ENCODE assay signal across 9 cellular contexts in the genomic region with DNA sequence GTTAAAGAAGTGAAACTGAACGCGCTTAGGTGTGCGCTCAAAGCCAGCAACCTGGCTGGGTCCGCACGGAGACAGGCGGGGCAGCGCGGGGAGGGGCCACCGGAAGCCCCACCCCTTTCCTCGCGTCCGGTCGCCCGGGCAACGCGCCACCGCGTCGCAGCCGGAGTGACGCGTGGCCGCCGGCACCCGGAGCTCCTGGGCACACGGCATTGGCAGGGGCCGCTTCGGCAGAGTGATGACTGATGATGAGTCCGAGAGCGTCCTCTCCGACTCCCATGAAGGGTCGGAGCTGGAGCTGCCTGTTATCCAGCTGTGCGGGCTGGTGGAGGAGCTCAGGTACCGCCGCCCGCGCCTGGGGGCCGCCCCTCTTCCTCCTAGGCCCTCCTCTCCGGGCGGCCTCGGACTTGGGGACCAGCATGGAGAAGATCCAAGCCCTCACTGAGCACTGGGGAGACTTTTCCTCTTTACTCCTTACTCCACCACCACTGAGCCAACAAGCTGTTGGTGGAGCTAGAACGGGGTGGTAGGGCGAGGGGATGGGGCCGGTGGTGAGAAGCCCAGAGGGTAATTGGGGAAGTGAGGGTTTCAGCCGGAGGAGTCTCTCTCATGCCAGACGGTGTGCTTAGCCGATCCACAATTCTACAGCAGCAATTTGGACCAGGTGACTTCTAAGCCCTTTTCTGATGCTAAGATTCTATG. TPM values are rescaled to one million over a fixed set of nuclear protein-coding genes. Genes with fewer than 3 reads are reported as not detected.
A peak's percentile ranks its signal among the peaks of the same experiment; 100 is the strongest.
DNase-seq lines count a peak whose midpoint lies in the region; ATAC-seq and TF ChIP-seq lines count a peak whose summit lies in the region.
"Had no signal": no experiment of that assay in that cellular context is flagged by ENCODE, and none has a peak within 500 bp of the region (broad histone marks: within the 10 kb centered on the region; RNA-seq: fewer than 3 reads in every experiment).

No MANE protein-coding gene starts in this region.

- peak overlapping the region; percentile 87 for H3K9ac ChIP-seq in endodermal cell (ENCODE audit: extremely low read depth, low read length, poor library complexity, severe bottlenecking)

- peak overlapping the region; percentile 90 for H3K4me3 ChIP-seq in endodermal cell (ENCODE audit: low read length)

- H3K4me3 Mint-ChIP-seq in endodermal cell: peak overlapping the region; percentile 86

- H3K9me3 Mint-ChIP-seq in endodermal cell: no peaks in the 10 kb centered on the region

- peaks cover 11% of the 10 kb centered on the region for H3K27me3 Mint-ChIP-seq in endodermal cell (ENCODE audit: insufficient read depth)

- peaks cover 7% of the 10 kb centered on the region for H3K36me3 Mint-ChIP-seq in endodermal cell (ENCODE audit: low read depth)

- no peaks in the 10 kb centered on the region for H3K9me3 ChIP-seq in endodermal cell (ENCODE audit: control insufficient read depth, low read length)

- no peak for TF ChIP-seq CTCF in endodermal cell (conservative IDR thresholded peaks at IDR 0.05)

- peak overlapping the region; percentile 99 for H3K27ac Mint-ChIP-seq in endodermal cell

- 2 to 3% methylated on average over 22 to 47 of the region's 47 CpGs for WGBS in endodermal cell (ENCODE audit: insufficient coverage in 1 of 2, insufficient read length in 1 of 2), 2 experiments

- H3K4me1 Mint-ChIP-seq in endodermal cell: no peaks in the 10 kb centered on the region

- H3K27ac ChIP-seq in endodermal cell (ENCODE audit: low read depth, low read length): peak overlapping the region; percentile 19

- no peaks in the 10 kb centered on the region for H3K4me1 ChIP-seq in endodermal cell (ENCODE audit: control insufficient read depth, insufficient read depth, low read length)

- ATAC-seq in HG03439 (IDR thresholded peaks at IDR 0.05; ENCODE audit: unreplicated experiment): peak; percentile 84

- DNase-seq in CD1c-positive myeloid dendritic cell (ENCODE audit: extremely low spot score): peak; percentile 77
- DNase-seq in GM19240 (ENCODE audit: insufficient read length, low spot score): peak; percentile 79
- peak; percentile 2 for DNase-seq in NCI-H82 treated with DMSO at 0.1 percent for 48 hours (lab: John Stamatoyannopoulos, UW; ENCODE audit: unreplicated experiment)
- peak; percentile 58 to 65 for DNase-seq in activated CD8-positive, alpha-beta memory T cell treated with anti-CD3 and anti-CD28 coated beads for 4 hours (ENCODE audit: low read depth in 2 of 2)
- DNase-seq in endodermal cell: peak; percentile 95
- DNase-seq in midbrain (lab: John Stamatoyannopoulos, UW): peak; percentile 86
- DNase-seq in stimulated activated CD8-positive, alpha-beta memory T cell treated with anti-CD3 and anti-CD28 coated beads, Interleukin-15, amount 100 ng/mL, for 4 hours (ENCODE audit: low read depth in 2 of 2): peak; percentile 56 to 70

- no peaks in the 10 kb centered on the region for H3K27me3 ChIP-seq in endodermal cell (ENCODE audit: control insufficient read depth, insufficient read depth, low read length, poor library complexity, severe bottlenecking)

- H3K36me3 ChIP-seq in endodermal cell (ENCODE audit: control insufficient read depth, insufficient read depth, low read length): no peaks in the 10 kb centered on the region

RNA-seq across cellular contexts. Expression of a gene that starts 44.9 kb away (rescaled TPM):
- not detected for total RNA-seq in endodermal cell
- polyA plus RNA-seq in endodermal cell (2013, experiment 1 of 2): not detected
- not detected for polyA plus RNA-seq in endodermal cell (2013, experiment 2 of 2)
- total RNA-seq: glomerular endothelial cell had no signal

RNA-seq across cellular contexts. Expression of a gene that starts 52.0 kb away (rescaled TPM):
- 100 to 1,000 TPM; 114 to 121 TPM for total RNA-seq in endodermal cell
- 64.3 TPM for polyA plus RNA-seq in endodermal cell (2013, experiment 1 of 2)
- 62.1 TPM for polyA plus RNA-seq in endodermal cell (2013, experiment 2 of 2)

Comparison
In these comparisons a context has a peak if more than half of its experiments do, and no peak if none do; other contexts are left out.
1. Peak in every context shown above with its lines: DNase-seq, ATAC-seq, H3K4me3 ChIP-seq and H3K27ac ChIP-seq.
2. DNase-seq: peak in every context shown above with its lines; median percentile 95 in endodermal cell; 86 in midbrain; 79 in GM19240; 77 in CD1c-positive myeloid dendritic cell; 63 in stimulated activated CD8-positive, alpha-beta memory T cell treated with anti-CD3 and anti-CD28 coated beads, Interleukin-15, amount 100 ng/mL, for 4 hours; 62 in activated CD8-positive, alpha-beta memory T cell treated with anti-CD3 and anti-CD28 coated beads for 4 hours; 2 in NCI-H82 treated with DMSO at 0.1 percent for 48 hours.